Comparison of ENCODE assay signal across 8 cellular contexts in genomic region chr17:61412860-61413653, GRCh38. TPM values are rescaled to one million over a fixed set of nuclear protein-coding genes. Genes with fewer than 3 reads are reported as not detected.
DNase-seq lines count a peak whose midpoint lies in the region; ATAC-seq and TF ChIP-seq lines count a peak whose summit lies in the region.

No MANE protein-coding gene starts in this region.

- peak overlapping the region; percentile 48 for H3K4me3 Mint-ChIP-seq in activated naive CD4-positive, alpha-beta T cell treated with anti-CD3 and anti-CD28 coated beads, Interleukin-2, amount 10 ng/mL, durations not matched to agents 7 days and 5 days
- H3K4me3 Mint-ChIP-seq in activated naive CD8-positive, alpha-beta T cell treated with anti-CD3 and anti-CD28 coated beads for 36 hours, result peak overlapping the region; percentile 29

- H3K4me1 ChIP-seq in thoracic aorta (ENCODE audit: control insufficient read depth in 1 of 2, low read depth in 2 of 2), result peaks cover 12 to 74% of the 10 kb centered on the region in 2 donors

- no peak for TF ChIP-seq CTCF in thoracic aorta (IDR thresholded peaks at IDR 0.05)

- no peaks in the 10 kb centered on the region for H3K9me3 Mint-ChIP-seq in activated naive CD4-positive, alpha-beta T cell treated with anti-CD3 and anti-CD28 coated beads, Interleukin-2, amount 10 ng/mL, durations not matched to agents 7 days and 5 days
- no peaks in the 10 kb centered on the region for H3K9me3 Mint-ChIP-seq in activated naive CD8-positive, alpha-beta T cell treated with anti-CD3 and anti-CD28 coated beads for 36 hours

- peaks cover 98% of the 10 kb centered on the region for H3K27me3 Mint-ChIP-seq in activated naive CD4-positive, alpha-beta T cell treated with anti-CD3 and anti-CD28 coated beads, Interleukin-2, amount 10 ng/mL, durations not matched to agents 7 days and 5 days
- peaks cover 51% of the 10 kb centered on the region for H3K27me3 Mint-ChIP-seq in activated naive CD8-positive, alpha-beta T cell treated with anti-CD3 and anti-CD28 coated beads for 36 hours

- ATAC-seq in thoracic aorta (ENCODE audit: insufficient number of reproducible peaks, low FRiP score, low read depth) (no peak), HG03095 (IDR thresholded peaks at IDR 0.05; ENCODE audit: unreplicated experiment) (no peak)

- H3K4me3 ChIP-seq in thoracic aorta, result peak overlapping the region; percentile 82

- no peaks in the 10 kb centered on the region for H3K36me3 Mint-ChIP-seq in activated naive CD4-positive, alpha-beta T cell treated with anti-CD3 and anti-CD28 coated beads, Interleukin-2, amount 10 ng/mL, durations not matched to agents 7 days and 5 days
- H3K36me3 Mint-ChIP-seq in activated naive CD8-positive, alpha-beta T cell treated with anti-CD3 and anti-CD28 coated beads for 36 hours, result no peaks in the 10 kb centered on the region

- H3K27me3 ChIP-seq in layer of hippocampus (ENCODE audit: control insufficient read depth, insufficient read depth, low read length) (peaks cover 8% of the 10 kb centered on the region), thoracic aorta (replicated peaks; ENCODE audit: insufficient read depth) (no peaks in the 10 kb centered on the region)

- no peak overlapping the region for H3K27ac Mint-ChIP-seq in activated naive CD4-positive, alpha-beta T cell treated with anti-CD3 and anti-CD28 coated beads, Interleukin-2, amount 10 ng/mL, durations not matched to agents 7 days and 5 days
- no peak overlapping the region for H3K27ac Mint-ChIP-seq in activated naive CD8-positive, alpha-beta T cell treated with anti-CD3 and anti-CD28 coated beads for 36 hours

- H3K27ac ChIP-seq in layer of hippocampus (ENCODE audit: low read depth, low read length) (peak overlapping the region; percentile 73), thoracic aorta (peak overlapping the region; percentile 94 to 96)

- H3K4me1 Mint-ChIP-seq in activated naive CD4-positive, alpha-beta T cell treated with anti-CD3 and anti-CD28 coated beads, Interleukin-2, amount 10 ng/mL, durations not matched to agents 7 days and 5 days, result peaks cover 26% of the 10 kb centered on the region
- H3K4me1 Mint-ChIP-seq in activated naive CD8-positive, alpha-beta T cell treated with anti-CD3 and anti-CD28 coated beads for 36 hours, result peaks cover 12% of the 10 kb centered on the region

- CTCF ChIA-PET in activated naive CD4-positive, alpha-beta T cell treated with anti-CD3 and anti-CD28 coated beads, Interleukin-2, amount 10 ng/mL, durations not matched to agents 7 days and 5 days (lab: Charles Lee), result interaction anchor here (0.7 to 2.4 kb wide), 11 partner anchors 10 to 697 kb away, joined by 3 to 10 read pairs (median 6); no protein-coding TSS in a partner anchor

- H3K9me3 ChIP-seq in thoracic aorta, result no peaks in the 10 kb centered on the region

- no peaks in the 10 kb centered on the region for H3K36me3 ChIP-seq in thoracic aorta

- no peak for DNase-seq in activated naive CD4-positive, alpha-beta T cell treated with anti-CD3 and anti-CD28 coated beads, Interleukin-2, amount 10 ng/mL, durations not matched to agents 7 days and 5 days
- DNase-seq in activated naive CD4-positive, alpha-beta T cell treated with anti-CD3 and anti-CD28 coated beads, Interleukin-2, amount 50 U/mL, for 16 hours, result no peak
- DNase-seq in activated naive CD8-positive, alpha-beta T cell treated with anti-CD3 and anti-CD28 coated beads for 36 hours, result no peak
- DNase-seq in thoracic aorta (ENCODE audit: low spot score), result no peak
- no peak for DNase-seq in OCI-M2 (lab: John Stamatoyannopoulos, UW; ENCODE audit: unreplicated experiment)
- no peak for DNase-seq in activated effector memory CD4-positive, alpha-beta T cell treated with Interleukin-2 at 50 U/mL for 16 hours

RNA-seq across cellular contexts. Expression of gene TBX2, which starts 13.4 kb away (rescaled TPM):
- total RNA-seq in activated naive CD8-positive, alpha-beta T cell treated with anti-CD3 and anti-CD28 coated beads for 36 hours, result not detected
- total RNA-seq in thoracic aorta, result 10 to 100 TPM; 35.2 to 49.5 TPM

RNA-seq across cellular contexts. Expression of gene TBX4, which starts 39.2 kb away (rescaled TPM):
- total RNA-seq in activated naive CD8-positive, alpha-beta T cell treated with anti-CD3 and anti-CD28 coated beads for 36 hours, result not detected
- not detected for total RNA-seq in thoracic aorta

Comparison
In these comparisons a context has a peak if more than half of its experiments do, and no peak if none do; other contexts are left out.
1. RNA of gene TBX2, which starts 13.4 kb away (total RNA-seq): 35.2 to 49.5 TPM in thoracic aorta; not detected in activated naive CD8-positive, alpha-beta T cell treated with anti-CD3 and anti-CD28 coated beads for 36 hours; every median in the first group is over 10 times any median in the second.